ENCODE assay signal across 15 cellular contexts in the genomic region with DNA sequence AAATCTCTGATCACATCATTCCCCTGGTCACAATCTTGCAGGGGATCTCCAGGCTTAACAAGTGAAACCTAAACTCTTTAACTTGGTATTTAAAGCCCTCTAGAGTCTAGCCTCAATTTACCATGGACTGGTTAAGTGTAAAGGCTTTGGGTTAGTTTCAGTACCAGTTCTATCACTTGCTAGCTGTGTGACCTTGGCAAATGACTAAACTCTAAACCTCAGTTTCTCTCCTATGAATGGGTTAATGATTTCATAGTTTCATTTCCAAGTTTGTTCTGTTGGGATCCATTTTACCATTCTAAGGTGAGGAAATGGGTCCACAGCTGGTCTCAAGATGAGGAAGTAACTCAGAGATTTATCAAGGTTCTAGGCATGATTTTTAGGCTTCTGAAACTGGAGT. TPM values are rescaled to one million over a fixed set of nuclear protein-coding genes. Genes with fewer than 3 reads are reported as not detected.
DNase-seq lines count a peak whose midpoint lies in the region; ATAC-seq, FAIRE-seq and TF ChIP-seq lines count a peak whose summit lies in the region.
"Had no signal": no experiment of that assay in that cellular context is flagged by ENCODE, and none has a peak within 500 bp of the region (broad histone marks: within the 10 kb centered on the region; RNA-seq: fewer than 3 reads in every experiment).

No MANE protein-coding gene starts in this region.

- peak overlapping the region; percentile 2; the same call in 1 of the 2 replicates for H2AFZ ChIP-seq in GM12878 (ENCODE audit: control insufficient read depth, low read depth, low read length)

- TF ChIP-seq CTCF in GM12878 (IDR thresholded peaks at IDR 0.05 in 2 of 3, conservative IDR thresholded peaks at IDR 0.05 in 1 of 3; ENCODE audit: control insufficient read depth in 2 of 3, extremely low read depth in 1 of 3, insufficient read depth in 1 of 3, low read depth in 3 of 3, low read length in 3 of 3) (no peak), Peyer's patch (IDR thresholded peaks at IDR 0.05) (no peak)

- DNase-seq in GM12878 (ENCODE audit: low read depth, low spot score): peak; percentile 57
- no peak for DNase-seq in hippocampal formation (lab: John Stamatoyannopoulos, UW)
- no peak for DNase-seq in NCI-H1417 (lab: John Stamatoyannopoulos, UW)
- DNase-seq in Peyer's patch: no peak
- DNase-seq: activated CD8-positive, alpha-beta memory T cell treated with anti-CD3 and anti-CD28 coated beads, Interleukin-2, amount 50 U/mL, for 48 hours; anterior cingulate cortex; NCI-H2081; NK-92 treated with Interleukin-12 subunit alpha and Interleukin-12 subunit beta, amount 100 ng/mL, for 24 hours had no signal

- no peaks in the 10 kb centered on the region for H3K79me2 ChIP-seq in GM12878 (ENCODE audit: control insufficient read depth, insufficient read depth, low read length)

- no TSS peak for BruUV-seq in GM12878 (replicated peaks; lab: Mats Ljungman, UMichigan)

- H3K36me3 ChIP-seq in GM12878 (ENCODE audit: control insufficient read depth in 2 of 2, insufficient read depth in 2 of 2, low read length in 1 of 2): no peaks in the 10 kb centered on the region
- H3K36me3 ChIP-seq in Peyer's patch: no peaks in the 10 kb centered on the region
- H3K36me3 ChIP-seq: suprapubic skin had no signal

- intact Hi-C loops in GM12878 (cut with micrococcal nuclease; ENCODE audit: unreplicated experiment): no loop called here

- H3K27ac ChIP-seq in GM12878 (ENCODE audit: control insufficient read depth, insufficient read depth) (no peak overlapping the region), Peyer's patch (no peak overlapping the region)
- H3K27ac ChIP-seq: suprapubic skin, VCaP had no signal

- POLR2A ChIA-PET in GM12878 (lab: Charles Lee): no interaction called here

- RAD21 ChIA-PET in GM12878 (lab: Charles Lee; ENCODE audit: unreplicated experiment): interaction anchor here (0.7 to 1.8 kb wide), 3 partner anchors 10 to 282 kb away, joined by 3 to 7 read pairs (median 4); no protein-coding TSS in a partner anchor

- peak; percentile 56 for ATAC-seq in GM18868 (IDR thresholded peaks at IDR 0.05; ENCODE audit: unreplicated experiment)
- peak; percentile 48 for ATAC-seq in GM21528 (IDR thresholded peaks at IDR 0.05; ENCODE audit: low FRiP score, unreplicated experiment)
- ATAC-seq in HG03159 (IDR thresholded peaks at IDR 0.05; ENCODE audit: unreplicated experiment): peak; percentile 37
- peak; percentile 73 for ATAC-seq in GM12878

- H4K20me1 ChIP-seq in GM12878 (ENCODE audit: control insufficient read depth, insufficient read depth): no peaks in the 10 kb centered on the region

- peak in 1 of 2 experiments; percentile 79; a peak in 1 of 4 replicates for TF ChIP-seq EP300 in GM12878 (IDR thresholded peaks at IDR 0.05; ENCODE audit: borderline replicate concordance in 1 of 2, control insufficient read depth in 1 of 2, low read depth in 2 of 2, low read length in 2 of 2)

- SMC1A ChIA-PET in GM12878 (lab: Charles Lee; ENCODE audit: uncharacterized antibody, unreplicated experiment): interaction anchor here (3.7 to 9.2 kb wide), 3 partner anchors 13 to 58 kb away, joined by 13 to 83 read pairs (median 76); no protein-coding TSS in a partner anchor

- H3K4me1 ChIP-seq in GM12878 (ENCODE audit: control insufficient read depth, insufficient read depth, low read length): peaks cover 43% of the 10 kb centered on the region
- peaks cover 0 to 24% (median 2%) of the 10 kb centered on the region in 4 donors for H3K4me1 ChIP-seq in Peyer's patch

- FAIRE-seq in GM12878 (lab: Jason Lieb, UNC): peak; percentile 7
- FAIRE-seq: H54 had no signal

- no peak for TF ChIP-seq POLR2A in GM12878 (IDR thresholded peaks at IDR 0.05; ENCODE audit: low read depth, low read length)
- no peak for TF ChIP-seq POLR2A in Peyer's patch (IDR thresholded peaks at IDR 0.05)

- no peak for TF ChIP-seq RAD21 in GM12878 (IDR thresholded peaks at IDR 0.05; ENCODE audit: insufficient read depth, low read depth, low read length)

- in situ Hi-C loops in GM12878 (cut with MboI): no loop called here

- H3K4me3 ChIP-seq in GM12878 (no peak overlapping the region), Peyer's patch (no peak overlapping the region)
- H3K4me3 ChIP-seq: suprapubic skin had no signal

- CTCF ChIA-PET in GM12878 (lab: Yijun Ruan, JAX): interaction anchor here (0.6 to 7.1 kb wide), 10 partner anchors 12 to 563 kb away, joined by 3 to 86 read pairs (median 4); no protein-coding TSS in a partner anchor

- no peaks in the 10 kb centered on the region for H3K27me3 ChIP-seq in GM12878 (replicated peaks in 1 of 2; ENCODE audit: control insufficient read depth in 2 of 2, insufficient read depth in 2 of 2, low read length in 1 of 2)
- no peaks in the 10 kb centered on the region for H3K27me3 ChIP-seq in Peyer's patch
- H3K27me3 ChIP-seq: suprapubic skin had no signal

- H3K9ac ChIP-seq in GM12878 (ENCODE audit: control insufficient read depth, insufficient read depth, low read length): no peak overlapping the region

- H3K9me3 ChIP-seq in GM12878 (replicated peaks; ENCODE audit: control insufficient read depth, insufficient read depth, low read length) (no peaks in the 10 kb centered on the region; the same call in 2 of the 3 replicates), Peyer's patch (no peaks in the 10 kb centered on the region)
- H3K9me3 ChIP-seq: suprapubic skin had no signal

- H3K4me2 ChIP-seq in GM12878 (ENCODE audit: control insufficient read depth, insufficient read depth): peak overlapping the region; percentile 71; the same call in 1 of the 2 replicates

TF ChIP-seq in GM12878, 131 proteins besides CTCF, POLR2A, EP300 and RAD21 (continues in another document):
- TF ChIP-seq, protein P1, sequence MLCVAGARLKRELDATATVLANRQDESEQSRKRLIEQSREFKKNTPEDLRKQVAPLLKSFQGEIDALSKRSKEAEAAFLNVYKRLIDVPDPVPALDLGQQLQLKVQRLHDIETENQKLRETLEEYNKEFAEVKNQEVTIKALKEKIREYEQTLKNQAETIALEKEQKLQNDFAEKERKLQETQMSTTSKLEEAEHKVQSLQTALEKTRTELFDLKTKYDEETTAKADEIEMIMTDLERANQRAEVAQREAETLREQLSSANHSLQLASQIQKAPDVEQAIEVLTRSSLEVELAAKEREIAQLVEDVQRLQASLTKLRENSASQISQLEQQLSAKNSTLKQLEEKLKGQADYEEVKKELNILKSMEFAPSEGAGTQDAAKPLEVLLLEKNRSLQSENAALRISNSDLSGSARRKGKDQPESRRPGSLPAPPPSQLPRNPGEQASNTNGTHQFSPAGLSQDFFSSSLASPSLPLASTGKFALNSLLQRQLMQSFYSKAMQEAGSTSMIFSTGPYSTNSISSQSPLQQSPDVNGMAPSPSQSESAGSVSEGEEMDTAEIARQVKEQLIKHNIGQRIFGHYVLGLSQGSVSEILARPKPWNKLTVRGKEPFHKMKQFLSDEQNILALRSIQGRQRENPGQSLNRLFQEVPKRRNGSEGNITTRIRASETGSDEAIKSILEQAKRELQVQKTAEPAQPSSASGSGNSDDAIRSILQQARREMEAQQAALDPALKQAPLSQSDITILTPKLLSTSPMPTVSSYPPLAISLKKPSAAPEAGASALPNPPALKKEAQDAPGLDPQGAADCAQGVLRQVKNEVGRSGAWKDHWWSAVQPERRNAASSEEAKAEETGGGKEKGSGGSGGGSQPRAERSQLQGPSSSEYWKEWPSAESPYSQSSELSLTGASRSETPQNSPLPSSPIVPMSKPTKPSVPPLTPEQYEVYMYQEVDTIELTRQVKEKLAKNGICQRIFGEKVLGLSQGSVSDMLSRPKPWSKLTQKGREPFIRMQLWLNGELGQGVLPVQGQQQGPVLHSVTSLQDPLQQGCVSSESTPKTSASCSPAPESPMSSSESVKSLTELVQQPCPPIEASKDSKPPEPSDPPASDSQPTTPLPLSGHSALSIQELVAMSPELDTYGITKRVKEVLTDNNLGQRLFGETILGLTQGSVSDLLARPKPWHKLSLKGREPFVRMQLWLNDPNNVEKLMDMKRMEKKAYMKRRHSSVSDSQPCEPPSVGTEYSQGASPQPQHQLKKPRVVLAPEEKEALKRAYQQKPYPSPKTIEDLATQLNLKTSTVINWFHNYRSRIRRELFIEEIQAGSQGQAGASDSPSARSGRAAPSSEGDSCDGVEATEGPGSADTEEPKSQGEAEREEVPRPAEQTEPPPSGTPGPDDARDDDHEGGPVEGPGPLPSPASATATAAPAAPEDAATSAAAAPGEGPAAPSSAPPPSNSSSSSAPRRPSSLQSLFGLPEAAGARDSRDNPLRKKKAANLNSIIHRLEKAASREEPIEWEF (IDR thresholded peaks at IDR 0.05; ENCODE audit: insufficient replicate concordance, low read depth, low read length): no peak
- TF ChIP-seq, protein P2, sequence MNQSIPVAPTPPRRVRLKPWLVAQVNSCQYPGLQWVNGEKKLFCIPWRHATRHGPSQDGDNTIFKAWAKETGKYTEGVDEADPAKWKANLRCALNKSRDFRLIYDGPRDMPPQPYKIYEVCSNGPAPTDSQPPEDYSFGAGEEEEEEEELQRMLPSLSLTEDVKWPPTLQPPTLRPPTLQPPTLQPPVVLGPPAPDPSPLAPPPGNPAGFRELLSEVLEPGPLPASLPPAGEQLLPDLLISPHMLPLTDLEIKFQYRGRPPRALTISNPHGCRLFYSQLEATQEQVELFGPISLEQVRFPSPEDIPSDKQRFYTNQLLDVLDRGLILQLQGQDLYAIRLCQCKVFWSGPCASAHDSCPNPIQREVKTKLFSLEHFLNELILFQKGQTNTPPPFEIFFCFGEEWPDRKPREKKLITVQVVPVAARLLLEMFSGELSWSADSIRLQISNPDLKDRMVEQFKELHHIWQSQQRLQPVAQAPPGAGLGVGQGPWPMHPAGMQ (IDR thresholded peaks at IDR 0.05; ENCODE audit: borderline replicate concordance): no peak

RNA-seq across cellular contexts. Expression of gene TIMP4, which starts 38.8 kb away (rescaled TPM):
- total RNA-seq in GM12878 (2013; cell fraction: nucleolus; rRNA removed): not detected in 2 replicates
- not detected in 2 replicates for total RNA-seq in GM12878 (2014; rRNA removed)
- not detected in 2 replicates for total RNA-seq in GM12878 (2014; rRNA removed; fragmentation: Illumina TruSeq; extraction: Trizol)
- not detected in 2 replicates for total RNA-seq in GM12878 (2021)
- not detected for polyA plus RNA-seq in GM12878 (2011; ENCODE audit: low read depth)
- 0.04 and 0.07 TPM in 2 replicates for polyA plus RNA-seq in GM12878 (2011; rRNA removed)
- 0.08 TPM in 1 of 2 replicates, not detected in the other for polyA plus RNA-seq in GM12878 (2011; cell fraction: cytosol; rRNA removed)
- polyA plus RNA-seq in GM12878 (2011; cell fraction: nucleus; rRNA removed): not detected in 2 replicates
- not detected in 2 replicates for polyA plus RNA-seq in GM12878 (2012)
- not detected in 2 replicates for polyA plus RNA-seq in GM12878 (2014; fragmentation: Illumina TruSeq; extraction: Trizol)
- not detected for polyA plus RNA-seq in GM12878 (2014; fragmentation: Nextera tagmentation; extraction: Ambion mirVana)
- polyA plus RNA-seq in GM12878 (2014; rRNA removed): not detected in 2 replicates
- polyA plus RNA-seq in GM12878 (2016; fragmentation: Nextera tagmentation; extraction: Ambion mirVana): not detected
- polyA minus RNA-seq in GM12878 (2011; rRNA and poly(A)+ RNA removed): 0.26 and 0.29 TPM in 2 replicates
- not detected in 2 replicates for polyA minus RNA-seq in GM12878 (2011; cell fraction: cytosol; rRNA and poly(A)+ RNA removed)
- polyA minus RNA-seq in GM12878 (2011; cell fraction: nucleus; rRNA and poly(A)+ RNA removed): not detected in 2 replicates
- total RNA-seq in Peyer's patch: 10 to 100 TPM in 1 of 4 donors, 1 to 10 TPM in 3; 3.7 to 22.3 (median 5.0) TPM
- total RNA-seq: SK-MEL-5 had no signal

Comparison
In these comparisons a context has a peak if more than half of its experiments do, and no peak if none do; other contexts are left out.
1. RNA of gene TIMP4, which starts 38.8 kb away (total RNA-seq): 3.7 to 22.3 TPM in Peyer's patch; not detected in GM12878; every median in the first group is over 4 times any median in the second.
2. Peak in every context shown above with its lines, with median percentiles within 50 percentile points of each other: ATAC-seq.